ENCODE assay signal across 6 cellular contexts in the genomic region with DNA sequence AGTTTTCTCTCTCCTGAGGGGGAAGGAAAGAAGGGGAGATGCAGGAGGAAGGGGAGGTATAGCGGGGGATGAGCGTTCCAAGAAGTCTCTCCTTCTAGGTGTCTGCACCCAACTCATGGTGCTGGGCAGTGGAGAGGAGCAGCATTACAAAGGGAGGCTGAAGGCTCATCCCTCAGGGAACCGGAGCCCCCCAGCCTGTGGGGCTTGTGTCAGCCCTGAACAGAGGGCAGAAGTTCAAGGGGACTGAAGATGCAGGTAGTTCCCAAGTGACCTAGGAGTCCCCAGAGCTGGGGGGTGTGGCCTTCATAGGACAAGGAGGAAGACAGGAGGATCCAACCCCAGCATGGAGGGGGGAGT. TPM values are rescaled to one million over a fixed set of nuclear protein-coding genes. Genes with fewer than 3 reads are reported as not detected.
DNase-seq lines count a peak whose midpoint lies in the region; ATAC-seq and TF ChIP-seq lines count a peak whose summit lies in the region.

No MANE protein-coding gene starts in this region.

- peak overlapping the region; percentile 96 for H3K4me2 ChIP-seq in IMR-90 (ENCODE audit: low read depth, low read length)

- peak overlapping the region; percentile 98 for H3K4ac ChIP-seq in IMR-90 (ENCODE audit: low read depth, low read length)

- peaks cover 42% of the 10 kb centered on the region for H3K4me1 Mint-ChIP-seq in brain

- peak overlapping the region; percentile 96 for H2BK5ac ChIP-seq in IMR-90 (ENCODE audit: low read depth, low read length, poor library complexity, severe bottlenecking)

- H3K9ac ChIP-seq in IMR-90 (ENCODE audit: low read depth, low read length) = peak overlapping the region; percentile 68

- no peak for TF ChIP-seq POLR2A in IMR-90 (IDR thresholded peaks at IDR 0.05; ENCODE audit: low read depth, low read length)
- TF ChIP-seq POLR2A in sigmoid colon (IDR thresholded peaks at IDR 0.05) = no peak

- peak overlapping the region; percentile 99 for H2AK9ac ChIP-seq in IMR-90 (replicated peaks; ENCODE audit: low read depth, low read length, poor library complexity)

- H4K8ac ChIP-seq in IMR-90 (ENCODE audit: low read depth in 2 of 2, low read length in 2 of 2) = peak overlapping the region; percentile 64 to 97

- H3K27ac ChIP-seq in IMR-90 (ENCODE audit: insufficient read depth, low read length) = peak overlapping the region; percentile 82
- peak overlapping the region; percentile 94 to 99 (median 96) for H3K27ac ChIP-seq in sigmoid colon

- no peak for TF ChIP-seq RAD21 in IMR-90 (IDR thresholded peaks at IDR 0.05; ENCODE audit: low read length)

- peaks cover 4% of the 10 kb centered on the region for H3K36me3 Mint-ChIP-seq in brain

- peak overlapping the region; percentile 90 for H3K56ac ChIP-seq in IMR-90 (ENCODE audit: extremely low read depth, insufficient read depth, low read length)

- TF ChIP-seq CTCF in IMR-90 (conservative IDR thresholded peaks at IDR 0.05; ENCODE audit: low read depth, low read length) (no peak), brain (conservative IDR thresholded peaks at IDR 0.05) (no peak), sigmoid colon (IDR thresholded peaks at IDR 0.05) (no peak)

- POLR2A ChIA-PET in IMR-90 (lab: Charles Lee; ENCODE audit: unreplicated experiment) = interaction anchor here (1.4 to 2.4 kb wide), 2 partner anchors 26 to 27 kb away, joined by 7 to 20 read pairs; a partner anchor contains a TSS

- no peak for TF ChIP-seq EP300 in sigmoid colon (IDR thresholded peaks at IDR 0.05)

- no peak for ATAC-seq in IMR-90 (ENCODE audit: low read depth)

- peak overlapping the region; percentile 88 for H3K18ac ChIP-seq in IMR-90 (ENCODE audit: low read depth, low read length)

- peak overlapping the region; percentile 97 for H3K23ac ChIP-seq in IMR-90 (ENCODE audit: low read depth, low read length)

- peak overlapping the region; percentile 95 for H3K14ac ChIP-seq in IMR-90 (replicated peaks; ENCODE audit: low read depth, low read length)

- H2BK20ac ChIP-seq in IMR-90 (ENCODE audit: low read depth, low read length) = peak overlapping the region; percentile 92

- peaks cover 38% of the 10 kb centered on the region for H3K9me1 ChIP-seq in IMR-90 (ENCODE audit: insufficient read depth, low read length)

- peak overlapping the region; percentile 77 to 93 (median 88) for H3K4me3 Mint-ChIP-seq in brain

- peaks cover 14 to 66% of the 10 kb centered on the region in 2 experiments; a peak in 3 of 4 replicates for H3K79me1 ChIP-seq in IMR-90 (ENCODE audit: low read depth in 1 of 2, low read length in 2 of 2)

- H3K36me3 ChIP-seq in IMR-90 (ENCODE audit: control insufficient read depth, insufficient read depth, low read length) = peaks cover 23% of the 10 kb centered on the region
- H3K36me3 ChIP-seq in sigmoid colon = peaks cover 0 to 22% (median 0%) of the 10 kb centered on the region in 4 donors

- intact Hi-C loops in IMR-90 (cut with micrococcal nuclease) = loop anchor here (5.0 kb wide), 1 partner anchor 45 kb away; a partner anchor contains a TSS
- intact Hi-C loops in sigmoid colon (cut with DNase I) = loop anchor here (5.0 kb wide), 1 partner anchor 60 kb away; a partner anchor contains a TSS

- peak overlapping the region; percentile 99 for H2AK5ac ChIP-seq in IMR-90 (ENCODE audit: low read depth, low read length)

- H3K27me3 Mint-ChIP-seq in brain = peaks cover 10% of the 10 kb centered on the region

- peak overlapping the region; percentile 4 for H3K4me3 ChIP-seq in IMR-90 (ENCODE audit: insufficient read depth, low read depth, low read length)
- peak overlapping the region in 2 of 4 donors; percentile 90 to 91 for H3K4me3 ChIP-seq in sigmoid colon

- H3K27ac Mint-ChIP-seq in brain = peak overlapping the region; percentile 56 to 92 (median 71)

- no peak for DNase-seq in IMR-90
- no peak for DNase-seq in sigmoid colon
- no peak for DNase-seq in effector CD4-positive, alpha-beta T cell
- DNase-seq in activated CD4-positive, CD25-positive, alpha-beta regulatory T cell treated with anti-CD3 and anti-CD28 coated beads, Interleukin-2, amount 50 U/mL, for 72 hours = no peak
- no peak for DNase-seq in T1000 (lab: John Stamatoyannopoulos, UW)

- no peak overlapping the region for H2AFZ ChIP-seq in IMR-90 (replicated peaks; ENCODE audit: low read length, poor library complexity)

- dilution Hi-C loops in IMR-90 (cut with HindIII; ENCODE audit: low sequenced_read_pairs, unreplicated experiment) = no loop called here

- peaks cover 11% of the 10 kb centered on the region for H4K20me1 ChIP-seq in IMR-90 (ENCODE audit: insufficient read depth, low read length)

- TSS peak; percentile 50 for BruUV-seq in IMR-90 (replicated peaks; lab: Mats Ljungman, UMichigan)

- peaks cover 52% of the 10 kb centered on the region for H3K4me1 ChIP-seq in IMR-90 (ENCODE audit: control insufficient read depth, insufficient read depth, low read length)
- H3K4me1 ChIP-seq in sigmoid colon = peaks cover 0 to 61% (median 56%) of the 10 kb centered on the region in 4 donors

- no peaks in the 10 kb centered on the region for H3K9me3 Mint-ChIP-seq in brain

- H2BK120ac ChIP-seq in IMR-90 (ENCODE audit: low read depth, low read length) = peak overlapping the region; percentile 100

- WGBS in IMR-90 (ENCODE audit: extremely low coverage in 2 of 2, insufficient read length in 1 of 2), 2 experiments = 82% methylated on average over 2 of the region's 3 CpGs; no CpG with 5 or more reads in 1 of the 2 experiments
- WGBS in sigmoid colon, 2 donors = 94 to 95% methylated on average over 3 of the region's 3 CpGs

- H2BK15ac ChIP-seq in IMR-90 (ENCODE audit: low read depth, low read length) = peak overlapping the region; percentile 56

- peak overlapping the region; percentile 97 for H4K91ac ChIP-seq in IMR-90 (ENCODE audit: insufficient read depth, low read depth, low read length)

- H3K27me3 ChIP-seq in IMR-90 (ENCODE audit: control insufficient read depth, insufficient read depth, low read length) (no peaks in the 10 kb centered on the region), sigmoid colon (no peaks in the 10 kb centered on the region)

- CTCF ChIA-PET in IMR-90 (lab: Yijun Ruan, JAX) = interaction anchor here (1.1 kb wide), 1 partner anchor 27 kb away, joined by 3 read pairs; no protein-coding TSS in a partner anchor

- in situ Hi-C loops in IMR-90 (cut with MboI; ENCODE audit: low sequenced_read_pairs) = no loop called here

- H4K5ac ChIP-seq in IMR-90 (ENCODE audit: low read depth, low read length) = peak overlapping the region; percentile 64

- H3K9me3 ChIP-seq in IMR-90 (ENCODE audit: control insufficient read depth, insufficient read depth, low read length) (no peaks in the 10 kb centered on the region), sigmoid colon (no peaks in the 10 kb centered on the region)

TF ChIP-seq in IMR-90, 13 proteins besides CTCF, POLR2A, EP300 and RAD21 (continues in another document):
- TF ChIP-seq, protein P1, sequence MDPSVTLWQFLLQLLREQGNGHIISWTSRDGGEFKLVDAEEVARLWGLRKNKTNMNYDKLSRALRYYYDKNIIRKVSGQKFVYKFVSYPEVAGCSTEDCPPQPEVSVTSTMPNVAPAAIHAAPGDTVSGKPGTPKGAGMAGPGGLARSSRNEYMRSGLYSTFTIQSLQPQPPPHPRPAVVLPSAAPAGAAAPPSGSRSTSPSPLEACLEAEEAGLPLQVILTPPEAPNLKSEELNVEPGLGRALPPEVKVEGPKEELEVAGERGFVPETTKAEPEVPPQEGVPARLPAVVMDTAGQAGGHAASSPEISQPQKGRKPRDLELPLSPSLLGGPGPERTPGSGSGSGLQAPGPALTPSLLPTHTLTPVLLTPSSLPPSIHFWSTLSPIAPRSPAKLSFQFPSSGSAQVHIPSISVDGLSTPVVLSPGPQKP (IDR thresholded peaks at IDR 0.05; ENCODE audit: borderline replicate concordance, low read depth, low read length) = no peak
- no peak for TF ChIP-seq SMC3 (IDR thresholded peaks at IDR 0.05; ENCODE audit: low read depth, low read length)

RNA-seq across cellular contexts. Expression of a gene that starts 1.8 kb away (rescaled TPM):
- total RNA-seq in IMR-90 (2012; rRNA removed) (19.4 and 20.3 TPM in 2 replicates), sigmoid colon (10 to 100 TPM; 22.1 to 36.3 (median 23.9) TPM)
- polyA plus RNA-seq in IMR-90 (2012; rRNA removed) (96.1 and 104 TPM in 2 replicates), brain (ENCODE audit: insufficient read depth, low read depth, low replicate concordance) (79.1 TPM), sigmoid colon (10 to 100 TPM; 23.4 to 26.1 (median 24.0) TPM)
- 50.5 and 108 TPM in 2 replicates for polyA plus RNA-seq in IMR-90 (2012; cell fraction: cytosol; rRNA removed)
- polyA plus RNA-seq in IMR-90 (2012; cell fraction: nucleus; rRNA removed; ENCODE audit: low replicate concordance) = 35.8 and 75.8 TPM in 2 replicates

RNA-seq across cellular contexts. Expression of a gene that starts 2.2 kb away (rescaled TPM):
- total RNA-seq in IMR-90 (2012; rRNA removed) (237 and 339 TPM in 2 replicates), sigmoid colon (100 to 1,000 TPM in 1 of 4 donors, 10 to 100 TPM in 3; 58.9 to 115 (median 79.2) TPM)
- polyA plus RNA-seq in IMR-90 (2012; rRNA removed) (344 and 428 TPM in 2 replicates), brain (ENCODE audit: insufficient read depth, low read depth, low replicate concordance) (170 TPM), sigmoid colon (10 to 100 TPM; 61.5 to 87.1 (median 77.5) TPM)
- 436 and 1,014 TPM in 2 replicates for polyA plus RNA-seq in IMR-90 (2012; cell fraction: cytosol; rRNA removed)
- polyA plus RNA-seq in IMR-90 (2012; cell fraction: nucleus; rRNA removed; ENCODE audit: low replicate concordance) = 331 and 343 TPM in 2 replicates

RNA-seq across cellular contexts. Expression of a gene that starts 16.9 kb away (rescaled TPM):
- total RNA-seq in IMR-90 (2012; rRNA removed) (17.2 and 26.1 TPM in 2 replicates), sigmoid colon (10 to 100 TPM in 1 of 4 donors, 1 to 10 TPM in 1, under 1 TPM in 1, not detected in 1; 0.36 to 12.4 (median 2.8) TPM)
- polyA plus RNA-seq in IMR-90 (2012; rRNA removed) (97.4 and 107 TPM in 2 replicates), brain (ENCODE audit: insufficient read depth, low read depth, low replicate concordance) (0.76 TPM), sigmoid colon (1 to 10 TPM; 1.6 to 3.6 (median 2.9) TPM)
- 49.5 and 52.7 TPM in 2 replicates for polyA plus RNA-seq in IMR-90 (2012; cell fraction: cytosol; rRNA removed)
- polyA plus RNA-seq in IMR-90 (2012; cell fraction: nucleus; rRNA removed; ENCODE audit: low replicate concordance) = 81.8 and 101 TPM in 2 replicates

RNA-seq across cellular contexts. Expression of a gene that starts 26.6 kb away (rescaled TPM):
- 17.6 and 21.9 TPM in 2 replicates for total RNA-seq in IMR-90 (2012; rRNA removed)
- 35.4 and 62.1 TPM in 2 replicates for polyA plus RNA-seq in IMR-90 (2012; rRNA removed)
- 125 and 188 TPM in 2 replicates for polyA plus RNA-seq in IMR-90 (2012; cell fraction: cytosol; rRNA removed)
- polyA plus RNA-seq in IMR-90 (2012; cell fraction: nucleus; rRNA removed; ENCODE audit: low replicate concordance) = 18.5 and 49.8 TPM in 2 replicates
- 38.8 TPM for polyA plus RNA-seq in brain (ENCODE audit: insufficient read depth, low read depth, low replicate concordance)
- total RNA-seq in sigmoid colon = 10 to 100 TPM; 57.1 to 73.6 (median 67.6) TPM
- 10 to 100 TPM in 2 of 3 donors, 1 to 10 TPM in 1; 4.2 to 31.6 (median 13.2) TPM for polyA plus RNA-seq in sigmoid colon

RNA-seq across cellular contexts. Expression of a gene that starts 28.2 kb away (rescaled TPM):
- total RNA-seq in IMR-90 (2012; rRNA removed) = under 0.01 TPM in 1 of 2 replicates, not detected in the other
- polyA plus RNA-seq in IMR-90 (2012; rRNA removed) = 0.19 and 0.21 TPM in 2 replicates
- 0.13 and 0.22 TPM in 2 replicates for polyA plus RNA-seq in IMR-90 (2012; cell fraction: cytosol; rRNA removed)
- 0.12 and 0.28 TPM in 2 replicates for polyA plus RNA-seq in IMR-90 (2012; cell fraction: nucleus; rRNA removed; ENCODE audit: low replicate concordance)
- polyA plus RNA-seq in brain (ENCODE audit: insufficient read depth, low read depth, low replicate concordance) = not detected
- total RNA-seq in sigmoid colon = under 1 TPM in 1 of 4 donors, not detected in 3; 0.49 TPM
- not detected for polyA plus RNA-seq in sigmoid colon

Comparison
In these comparisons a context has a peak if more than half of its experiments do, and no peak if none do; other contexts are left out.
1. RNA of a gene that starts 16.9 kb away (polyA plus RNA-seq): 49.5 to 107 TPM in IMR-90; 1.6 to 3.6 TPM in sigmoid colon and 0.76 TPM in brain (single experiment); every median in the first group is over 10 times any median in the second.